1 cellular context compared by ENCODE assay signal in the genomic region with DNA sequence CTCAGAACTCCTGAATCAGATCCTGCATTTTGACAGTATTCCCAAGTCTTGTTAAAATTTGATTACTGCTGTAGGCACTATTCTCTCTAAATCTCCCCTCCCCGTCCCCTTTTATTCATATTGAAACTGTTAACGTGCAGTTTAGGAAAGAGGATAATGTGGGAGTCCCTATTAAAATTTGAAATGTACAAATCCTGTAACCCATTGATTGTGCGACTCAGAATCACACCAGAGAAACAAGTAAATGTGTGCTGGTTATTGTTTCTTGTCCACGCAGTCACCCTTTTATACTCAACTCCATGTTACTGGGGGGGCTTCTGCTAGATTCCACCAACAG.
TF ChIP-seq lines count a peak whose summit lies in the region.

No MANE protein-coding gene starts in this region.

TF ChIP-seq in H1, 55 proteins besides CTCF, POLR2A, EP300 and RAD21:
- TF ChIP-seq SAP30 (IDR thresholded peaks at IDR 0.05; ENCODE audit: insufficient read depth, insufficient replicate concordance, low read length): no peak
- TF ChIP-seq CHD2 (IDR thresholded peaks at IDR 0.05; ENCODE audit: low read length): no peak
- no peak for TF ChIP-seq NRF1 (IDR thresholded peaks at IDR 0.05; ENCODE audit: low read depth, low read length)
- no peak for TF ChIP-seq SIX5 (IDR thresholded peaks at IDR 0.05; ENCODE audit: low read depth, low read length)
- TF ChIP-seq POLR2AphosphoS5 (IDR thresholded peaks at IDR 0.05; ENCODE audit: low read depth, low read length): no peak
- TF ChIP-seq RFX5 (IDR thresholded peaks at IDR 0.05; ENCODE audit: borderline replicate concordance, low read depth, low read length): no peak
- no peak for TF ChIP-seq HDAC6 (IDR thresholded peaks at IDR 0.05; ENCODE audit: low read depth, low read length)
- TF ChIP-seq CREB1 (IDR thresholded peaks at IDR 0.05): no peak
- no peak for TF ChIP-seq YY1 (IDR thresholded peaks at IDR 0.05; ENCODE audit: low read depth, low read length)
- no peak for TF ChIP-seq SIRT6 (IDR thresholded peaks at IDR 0.05; ENCODE audit: low read length)
- TF ChIP-seq RNF2 (IDR thresholded peaks at IDR 0.05; ENCODE audit: borderline replicate concordance, low read depth, low read length, missing control alignments, poor library complexity, severe bottlenecking): no peak
- TF ChIP-seq TAF7 (optimal IDR thresholded peaks at IDR 0.05; ENCODE audit: borderline replicate concordance, low read depth, low read length): no peak
- no peak for TF ChIP-seq CEBPB (IDR thresholded peaks at IDR 0.05; ENCODE audit: low read depth, low read length)
- TF ChIP-seq NANOG (IDR thresholded peaks at IDR 0.05; ENCODE audit: insufficient read depth, low read depth, low read length, poor library complexity, severe bottlenecking): no peak
TF ChIP-seq in H1: peak in this region for 0.
